ENCODE assay signal across 8 cellular contexts in genomic region chr10:102066421-102067068, GRCh38. TPM values are rescaled to one million over a fixed set of nuclear protein-coding genes. Genes with fewer than 3 reads are reported as not detected.
A peak's percentile ranks its signal among the peaks of the same experiment; 100 is the strongest.
DNase-seq lines count a peak whose midpoint lies in the region; ATAC-seq and TF ChIP-seq lines count a peak whose summit lies in the region.

No MANE protein-coding gene starts in this region.

- H3K27me3 ChIP-seq in CD4-positive, alpha-beta memory T cell (ENCODE audit: insufficient read depth, low read length): no peaks in the 10 kb centered on the region
- H3K27me3 ChIP-seq in colonic mucosa (no peaks in the 10 kb centered on the region), neuron (ENCODE audit: insufficient read depth, low read length) (peaks cover 2% of the 10 kb centered on the region)

- TF ChIP-seq CTCF in NB4 (IDR thresholded peaks at IDR 0.05; ENCODE audit: low read depth, low read length) (no peak), colonic mucosa (IDR thresholded peaks at IDR 0.05) (no peak)

- no peak for TF ChIP-seq POLR2A in NB4 (IDR thresholded peaks at IDR 0.05; ENCODE audit: extremely low read depth, insufficient read length)

- H3K9me3 Mint-ChIP-seq in CD4-positive, alpha-beta memory T cell: peaks cover 0 to 2% (median 0%) of the 10 kb centered on the region in 8 donors

- H3K9me3 ChIP-seq in CD4-positive, alpha-beta memory T cell (ENCODE audit: control insufficient read depth in 1 of 2, low read length in 2 of 2): no peaks in the 10 kb centered on the region
- H3K9me3 ChIP-seq in colonic mucosa: no peaks in the 10 kb centered on the region
- H3K9me3 ChIP-seq in neuron (ENCODE audit: low read length): no peaks in the 10 kb centered on the region

- H2AFZ ChIP-seq in neuron (ENCODE audit: low read depth, low read length): no peak overlapping the region

- peaks cover 42% of the 10 kb centered on the region for H3K4me1 ChIP-seq in CD4-positive, alpha-beta memory T cell (ENCODE audit: insufficient read depth, low read length)
- H3K4me1 ChIP-seq in colonic mucosa (peaks cover 25% of the 10 kb centered on the region), neuron (ENCODE audit: insufficient read depth, low read length) (peaks cover 9% of the 10 kb centered on the region)

- CTCF ChIA-PET in CD4-positive, alpha-beta memory T cell (lab: Charles Lee; ENCODE audit: partially characterized antibody): interaction anchor here (1.0 to 1.6 kb wide), 6 partner anchors 9 to 226 kb away, joined by 3 to 7 read pairs (median 3); partner anchors contain the start of gene ARMH3

- H3K4me1 Mint-ChIP-seq in CD4-positive, alpha-beta memory T cell: peaks cover 22 to 39% (median 31%) of the 10 kb centered on the region in 4 donors

- no peaks in the 10 kb centered on the region for H3K36me3 ChIP-seq in CD4-positive, alpha-beta memory T cell (ENCODE audit: insufficient read depth, low read length)
- H3K36me3 ChIP-seq in colonic mucosa (no peaks in the 10 kb centered on the region), neuron (ENCODE audit: insufficient read depth, low read length) (no peaks in the 10 kb centered on the region)

- POLR2A ChIA-PET in CD4-positive, alpha-beta memory T cell (lab: Charles Lee; ENCODE audit: partially characterized antibody): interaction anchor here (0.8 to 4.3 kb wide), 6 partner anchors 11 to 55 kb away, joined by 3 to 49 read pairs (median 4); partner anchors contain the start of gene ARMH3

- H3K27ac Mint-ChIP-seq in CD4-positive, alpha-beta memory T cell: peak overlapping the region; percentile 35 to 91 (median 89)

- ATAC-seq in left lobe of liver: no peak

- no peaks in the 10 kb centered on the region for H3K27me3 Mint-ChIP-seq in CD4-positive, alpha-beta memory T cell

- peak overlapping the region in 1 of 2 donors; percentile 49 for H3K4me3 ChIP-seq in CD4-positive, alpha-beta memory T cell (ENCODE audit: low read length in 2 of 2)
- peak overlapping the region; percentile 88 for H3K4me3 ChIP-seq in NB4 (ENCODE audit: low read depth, low read length)
- H3K4me3 ChIP-seq in colonic mucosa: peak overlapping the region; percentile 99
- H3K4me3 ChIP-seq in neuron (ENCODE audit: low read length): peak overlapping the region; percentile 75

- DNase-seq in CD4-positive, alpha-beta memory T cell: no peak
- DNase-seq in NB4 (ENCODE audit: low read depth) (no peak), colonic mucosa (no peak), GM19240 (ENCODE audit: insufficient read length, low spot score) (no peak), NCI-H345 treated with DMSO at 0.1 percent for 48 hours (lab: John Stamatoyannopoulos, UW; ENCODE audit: unreplicated experiment) (no peak), left lobe of liver (ENCODE audit: low spot score) (no peak), cardiac septum (ENCODE audit: low spot score) (no peak)

- intact Hi-C loops in CD4-positive, alpha-beta memory T cell (cut with micrococcal nuclease): no loop called here
- intact Hi-C loops in colonic mucosa (cut with DNase I): no loop called here
- intact Hi-C loops in cardiac septum (cut with DNase I): loop anchor here (5.0 kb wide), 1 partner anchor 66 kb away; the partner anchor contains the start of gene PPRC1

- peaks cover 0 to 16% of the 10 kb centered on the region in 2 donors for H3K36me3 Mint-ChIP-seq in CD4-positive, alpha-beta memory T cell

- peak overlapping the region; percentile 94 to 98 for H3K9ac ChIP-seq in colonic mucosa (ENCODE audit: low read depth in 2 of 2, low read length in 2 of 2)

- H3K4me3 Mint-ChIP-seq in CD4-positive, alpha-beta memory T cell: peak overlapping the region; percentile 79 to 89 (median 87)

- peak overlapping the region; percentile 90 for H3K27ac ChIP-seq in CD4-positive, alpha-beta memory T cell (ENCODE audit: low read depth, low read length)
- no peak overlapping the region for H3K27ac ChIP-seq in colonic mucosa

RNA-seq across cellular contexts. Expression of gene HPS6, which starts 1.4 kb away (rescaled TPM):
- 10 to 100 TPM; 25.1 to 27.9 TPM for total RNA-seq in CD4-positive, alpha-beta memory T cell
- polyA plus RNA-seq in CD4-positive, alpha-beta memory T cell: 10 to 100 TPM; 27.0 to 27.1 TPM
- total RNA-seq in colonic mucosa (10 to 100 TPM; 21.9 to 26.6 TPM), left lobe of liver (10.3 TPM), cardiac septum (12.1 TPM)

RNA-seq across cellular contexts. Expression of gene ARMH3, which starts 10.6 kb away (rescaled TPM):
- total RNA-seq in CD4-positive, alpha-beta memory T cell: 10 to 100 TPM; 31.4 to 31.8 TPM
- 10 to 100 TPM; 21.9 to 28.7 TPM for polyA plus RNA-seq in CD4-positive, alpha-beta memory T cell
- total RNA-seq in colonic mucosa (10 to 100 TPM; 25.1 to 31.3 TPM), left lobe of liver (13.6 TPM), cardiac septum (50.4 TPM)

RNA-seq across cellular contexts. Expression of gene LDB1, which starts 53.6 kb away (rescaled TPM):
- 100 to 1,000 TPM; 131 to 135 TPM for total RNA-seq in CD4-positive, alpha-beta memory T cell
- polyA plus RNA-seq in CD4-positive, alpha-beta memory T cell: 10 to 100 TPM in 1 of 2 donors, 1 to 10 TPM in 1; 10.0 to 48.6 TPM
- total RNA-seq in colonic mucosa (10 to 100 TPM; 30.8 to 31.4 TPM), left lobe of liver (15.8 TPM), cardiac septum (53.6 TPM)
